8 cellular contexts compared by ENCODE assay signal in the genomic region with DNA sequence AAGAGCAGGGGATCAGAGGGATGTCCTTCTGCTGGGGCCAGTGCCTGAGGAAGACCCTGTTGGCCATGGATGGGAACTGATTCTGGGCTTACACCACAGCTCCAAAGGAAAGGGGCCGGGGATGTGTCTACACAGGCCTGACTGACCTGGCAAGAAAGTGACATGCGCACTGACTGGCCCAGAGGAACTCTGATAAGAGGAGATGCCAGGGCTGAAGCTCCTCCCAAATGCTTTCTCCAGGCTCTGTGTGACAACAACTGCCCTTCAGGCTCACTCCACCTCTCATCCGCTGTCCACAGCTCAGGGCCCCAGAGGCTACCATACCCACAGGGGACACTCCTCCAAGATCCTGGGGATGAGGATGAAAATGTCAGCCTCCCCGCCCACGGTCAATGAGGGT.
DNase-seq lines count a peak whose midpoint lies in the region; ATAC-seq and FAIRE-seq lines count a peak whose summit lies in the region.

No MANE protein-coding gene starts in this region.

- H3K4me1 ChIP-seq in skeletal muscle satellite cell (ENCODE audit: control insufficient read depth, insufficient read depth, low read length) = peaks cover 18% of the 10 kb centered on the region

- H3K36me3 Mint-ChIP-seq in activated naive CD8-positive, alpha-beta T cell = no peaks in the 10 kb centered on the region

- H3K9me3 Mint-ChIP-seq in activated naive CD8-positive, alpha-beta T cell (ENCODE audit: low read depth) = no peaks in the 10 kb centered on the region

- peak overlapping the region; percentile 34 for H3K27ac Mint-ChIP-seq in activated naive CD8-positive, alpha-beta T cell

- H3K36me3 ChIP-seq in skeletal muscle satellite cell (ENCODE audit: insufficient read depth, low read length) = no peaks in the 10 kb centered on the region

- H3K27me3 Mint-ChIP-seq in activated naive CD8-positive, alpha-beta T cell = no peaks in the 10 kb centered on the region

- H3K4me2 ChIP-seq in skeletal muscle satellite cell (ENCODE audit: low read length) = peak overlapping the region; percentile 42

- no peak for FAIRE-seq in RCC 7860 (lab: Jason Lieb, UNC)

- no peak overlapping the region for H3K4me3 ChIP-seq in skeletal muscle satellite cell (ENCODE audit: low read length)

- H3K4me1 Mint-ChIP-seq in activated naive CD8-positive, alpha-beta T cell (ENCODE audit: low read depth) = peaks cover 46% of the 10 kb centered on the region

- no peak overlapping the region for H3K4me3 Mint-ChIP-seq in activated naive CD8-positive, alpha-beta T cell

- DNase-seq in cerebellar nuclear complex (lab: John Stamatoyannopoulos, UW) = no peak
- no peak for DNase-seq in RCC 7860 (ENCODE audit: low spot score)
- no peak for DNase-seq in putamen (ENCODE audit: low spot score)

- ATAC-seq in GM19452 (IDR thresholded peaks at IDR 0.05; ENCODE audit: unreplicated experiment) (peak; percentile 38), HG03045 (IDR thresholded peaks at IDR 0.05; ENCODE audit: unreplicated experiment) (peak; percentile 33), HG03469 (IDR thresholded peaks at IDR 0.05; ENCODE audit: unreplicated experiment) (no peak)

- no peaks in the 10 kb centered on the region for H3K9me3 ChIP-seq in skeletal muscle satellite cell (replicated peaks; ENCODE audit: low read length)

- H3K27me3 ChIP-seq in skeletal muscle satellite cell (ENCODE audit: control insufficient read depth, insufficient read depth, low read length) = no peaks in the 10 kb centered on the region

- H3K9ac ChIP-seq in skeletal muscle satellite cell (ENCODE audit: low read depth, low read length) = no peak overlapping the region
